ENCODE assay signal across 11 cellular contexts in genomic region chr2:233479616-233480489, GRCh38.
DNase-seq lines count a peak whose midpoint lies in the region; ATAC-seq and TF ChIP-seq lines count a peak whose summit lies in the region.
"Had no signal": no experiment of that assay in that cellular context is flagged by ENCODE, and none has a peak within 500 bp of the region (broad histone marks: within the 10 kb centered on the region; RNA-seq: fewer than 3 reads in every experiment).

No MANE protein-coding gene starts in this region.

- H3K4me1 ChIP-seq in mucosa of stomach (ENCODE audit: control insufficient read depth, insufficient read depth, low read length) (peaks cover 28% of the 10 kb centered on the region), thyroid gland (peaks cover 0 to 4% of the 10 kb centered on the region in 2 donors), smooth muscle cell (ENCODE audit: low read depth) (no peaks in the 10 kb centered on the region), hepatocyte (ENCODE audit: insufficient read depth) (no peaks in the 10 kb centered on the region)
- H3K4me1 ChIP-seq: neural progenitor cell had no signal

- no peaks in the 10 kb centered on the region for H3K9me3 ChIP-seq in T-helper 17 cell (ENCODE audit: control insufficient read depth, low read length, poor library complexity, severe bottlenecking)
- no peaks in the 10 kb centered on the region for H3K9me3 ChIP-seq in mucosa of stomach (ENCODE audit: control insufficient read depth, low read length)
- H3K9me3 ChIP-seq in thyroid gland: no peaks in the 10 kb centered on the region
- H3K9me3 ChIP-seq in smooth muscle cell (replicated peaks; ENCODE audit: low read depth): no peaks in the 10 kb centered on the region
- no peaks in the 10 kb centered on the region for H3K9me3 ChIP-seq in hepatocyte (ENCODE audit: low read depth)

- H3K27ac Mint-ChIP-seq in activated naive CD8-positive, alpha-beta T cell: peak overlapping the region; percentile 46
- no peak overlapping the region for H3K27ac Mint-ChIP-seq in activated naive CD8-positive, alpha-beta T cell treated with anti-CD3 and anti-CD28 coated beads, Interleukin-2, amount 50 U/mL, for 24 hours
- H3K27ac Mint-ChIP-seq in T-helper 17 cell: peak overlapping the region; percentile 41
- H3K27ac Mint-ChIP-seq: neural progenitor cell had no signal

- H3K4me3 ChIP-seq in mucosa of stomach (ENCODE audit: low read length) (no peak overlapping the region), thyroid gland (replicated peaks in 1 of 3) (no peak overlapping the region), smooth muscle cell (no peak overlapping the region), hepatocyte (no peak overlapping the region)
- H3K4me3 ChIP-seq: neural progenitor cell had no signal

- no peaks in the 10 kb centered on the region for H3F3A ChIP-seq in smooth muscle cell (ENCODE audit: low read depth)

- H3K9ac ChIP-seq in mucosa of stomach (ENCODE audit: low read length) (peak overlapping the region; percentile 53), smooth muscle cell (ENCODE audit: low read depth) (no peak overlapping the region)
- H3K9ac ChIP-seq: neural progenitor cell had no signal

- H3K27me3 ChIP-seq in mucosa of stomach (ENCODE audit: control insufficient read depth, insufficient read depth, low read length) (no peaks in the 10 kb centered on the region), thyroid gland (no peaks in the 10 kb centered on the region), smooth muscle cell (ENCODE audit: low read depth) (no peaks in the 10 kb centered on the region), hepatocyte (no peaks in the 10 kb centered on the region)
- H3K27me3 ChIP-seq: neural progenitor cell had no signal

- H3K9me3 Mint-ChIP-seq in activated naive CD8-positive, alpha-beta T cell (ENCODE audit: low read depth): no peaks in the 10 kb centered on the region
- no peaks in the 10 kb centered on the region for H3K9me3 Mint-ChIP-seq in activated naive CD8-positive, alpha-beta T cell treated with anti-CD3 and anti-CD28 coated beads, Interleukin-2, amount 50 U/mL, for 24 hours

- H4K20me1 ChIP-seq in smooth muscle cell (ENCODE audit: low read depth): no peaks in the 10 kb centered on the region
- no peaks in the 10 kb centered on the region for H4K20me1 ChIP-seq in hepatocyte (ENCODE audit: insufficient read depth, poor library complexity, severe bottlenecking)

- intact Hi-C loops in thyroid gland (cut with DNase I): no loop called here

- no peaks in the 10 kb centered on the region for H3K27me3 Mint-ChIP-seq in activated naive CD8-positive, alpha-beta T cell
- no peaks in the 10 kb centered on the region for H3K27me3 Mint-ChIP-seq in activated naive CD8-positive, alpha-beta T cell treated with anti-CD3 and anti-CD28 coated beads, Interleukin-2, amount 50 U/mL, for 24 hours
- H3K27me3 Mint-ChIP-seq in T-helper 17 cell: no peaks in the 10 kb centered on the region

- no peaks in the 10 kb centered on the region for H3K36me3 Mint-ChIP-seq in activated naive CD8-positive, alpha-beta T cell
- peaks cover 4% of the 10 kb centered on the region for H3K36me3 Mint-ChIP-seq in activated naive CD8-positive, alpha-beta T cell treated with anti-CD3 and anti-CD28 coated beads, Interleukin-2, amount 50 U/mL, for 24 hours (ENCODE audit: low read depth)
- H3K36me3 Mint-ChIP-seq in T-helper 17 cell (ENCODE audit: low read depth): no peaks in the 10 kb centered on the region

- H3K79me2 ChIP-seq in smooth muscle cell (ENCODE audit: low read depth): no peaks in the 10 kb centered on the region
- no peaks in the 10 kb centered on the region for H3K79me2 ChIP-seq in hepatocyte

- H3K9me2 ChIP-seq in hepatocyte (replicated peaks; ENCODE audit: insufficient read depth): no peaks in the 10 kb centered on the region

- H3K36me3 ChIP-seq in mucosa of stomach (ENCODE audit: control insufficient read depth, insufficient read depth, low read length): no peaks in the 10 kb centered on the region
- H3K36me3 ChIP-seq in thyroid gland: peaks cover 35 to 45% of the 10 kb centered on the region in 2 donors
- no peaks in the 10 kb centered on the region for H3K36me3 ChIP-seq in smooth muscle cell (ENCODE audit: low read depth)
- no peaks in the 10 kb centered on the region for H3K36me3 ChIP-seq in hepatocyte (replicated peaks; ENCODE audit: insufficient read depth, low read depth)
- H3K36me3 ChIP-seq: neural progenitor cell had no signal

- H2AFZ ChIP-seq in smooth muscle cell (ENCODE audit: low read depth) (no peak overlapping the region), hepatocyte (no peak overlapping the region)
- H2AFZ ChIP-seq: neural progenitor cell had no signal

- no peaks in the 10 kb centered on the region for H3K4me1 Mint-ChIP-seq in activated naive CD8-positive, alpha-beta T cell (ENCODE audit: low read depth)
- no peaks in the 10 kb centered on the region for H3K4me1 Mint-ChIP-seq in activated naive CD8-positive, alpha-beta T cell treated with anti-CD3 and anti-CD28 coated beads, Interleukin-2, amount 50 U/mL, for 24 hours
- H3K4me1 Mint-ChIP-seq in T-helper 17 cell: peaks cover 2% of the 10 kb centered on the region

- ATAC-seq in activated naive CD8-positive, alpha-beta T cell treated with anti-CD3 and anti-CD28 coated beads, Interleukin-2, amount 50 U/mL, for 24 hours: no peak
- ATAC-seq in T-helper 17 cell: no peak

- H3K27ac ChIP-seq in thyroid gland: peak overlapping the region in 2 of 3 donors; percentile 8 to 31
- no peak overlapping the region for H3K27ac ChIP-seq in smooth muscle cell (ENCODE audit: low read depth)
- H3K27ac ChIP-seq in hepatocyte: no peak overlapping the region
- H3K27ac ChIP-seq: neural progenitor cell had no signal

- TF ChIP-seq CTCF in thyroid gland (IDR thresholded peaks at IDR 0.05): no peak
- no peak for TF ChIP-seq CTCF in smooth muscle cell (IDR thresholded peaks at IDR 0.05; ENCODE audit: borderline replicate concordance, insufficient read depth, poor library complexity, severe bottlenecking)
- TF ChIP-seq CTCF in hepatocyte (IDR thresholded peaks at IDR 0.05; ENCODE audit: poor library complexity): no peak

- H3K4me2 ChIP-seq in smooth muscle cell: no peak overlapping the region
- H3K4me2 ChIP-seq in hepatocyte: no peak overlapping the region
- H3K4me2 ChIP-seq: neural progenitor cell had no signal

- H3K4me3 Mint-ChIP-seq in activated naive CD8-positive, alpha-beta T cell: no peak overlapping the region
- no peak overlapping the region for H3K4me3 Mint-ChIP-seq in activated naive CD8-positive, alpha-beta T cell treated with anti-CD3 and anti-CD28 coated beads, Interleukin-2, amount 50 U/mL, for 24 hours
- no peak overlapping the region for H3K4me3 Mint-ChIP-seq in T-helper 17 cell
- H3K4me3 Mint-ChIP-seq: neural progenitor cell had no signal

- 94% methylated on average over 26 to 27 of the region's 27 CpGs for WGBS in thyroid gland, 2 donors
- WGBS in smooth muscle cell (ENCODE audit: low lambda C conversion rate): 95% methylated on average over 27 of the region's 27 CpGs
- WGBS in hepatocyte (ENCODE audit: low lambda C conversion rate, missing lambda C conversion rate): 97% methylated on average over 26 of the region's 27 CpGs

- TF ChIP-seq POLR2A in thyroid gland (IDR thresholded peaks at IDR 0.05): no peak

- no peak for DNase-seq in activated naive CD8-positive, alpha-beta T cell treated with anti-CD3 and anti-CD28 coated beads, Interleukin-2, amount 50 U/mL, for 24 hours
- DNase-seq in T-helper 17 cell: no peak
- DNase-seq in thyroid gland: no peak
- no peak for DNase-seq in smooth muscle cell (lab: John Stamatoyannopoulos, UW; ENCODE audit: unreplicated experiment)
- DNase-seq in hepatocyte (ENCODE audit: low spot score): no peak
- no peak for DNase-seq in putamen (ENCODE audit: low spot score)
- DNase-seq: NCI-H1930, OCI-M1 had no signal

Comparison
In these comparisons a context has a peak if more than half of its experiments do, and no peak if none do; other contexts are left out.
1. H3K27ac ChIP-seq: peak in thyroid gland (2 of 3); none in smooth muscle cell (single experiment) and hepatocyte (single experiment).